12 cellular contexts compared by ENCODE assay signal in genomic region chr3:143123353-143123974, GRCh38. TPM values are rescaled to one million over a fixed set of nuclear protein-coding genes. Genes with fewer than 3 reads are reported as not detected.
DNase-seq lines count a peak whose midpoint lies in the region; ATAC-seq and TF ChIP-seq lines count a peak whose summit lies in the region.
"Had no signal": no experiment of that assay in that cellular context is flagged by ENCODE, and none has a peak within 500 bp of the region (broad histone marks: within the 10 kb centered on the region; RNA-seq: fewer than 3 reads in every experiment).

No MANE protein-coding gene starts in this region.

- peaks cover 37% of the 10 kb centered on the region for H3K4me1 Mint-ChIP-seq in activated T-helper 1 cell treated with anti-CD3 and anti-CD28 coated beads, Interleukin-12 subunit alpha, Interleukin-12 subunit beta, Interleukin-2, Interleukin-4 antibody, amounts not matched to agents 30 ng/mL and 10 ng/mL and 1 ng/mL, durations not matched to agents 14 hours and 24 hours and 36 hours (ENCODE audit: low read depth)
- peaks cover 53% of the 10 kb centered on the region for H3K4me1 Mint-ChIP-seq in nephron progenitor cell

- no peaks in the 10 kb centered on the region for H3K9me3 Mint-ChIP-seq in activated T-helper 1 cell treated with anti-CD3 and anti-CD28 coated beads, Interleukin-12 subunit alpha, Interleukin-12 subunit beta, Interleukin-2, Interleukin-4 antibody, amounts not matched to agents 30 ng/mL and 10 ng/mL and 1 ng/mL, durations not matched to agents 14 hours and 24 hours and 36 hours
- H3K9me3 Mint-ChIP-seq in nephron progenitor cell, result no peaks in the 10 kb centered on the region
- H3K9me3 Mint-ChIP-seq: neural crest cell had no signal

- ATAC-seq in HG02798 (IDR thresholded peaks at IDR 0.05; ENCODE audit: poor library complexity, unreplicated experiment), result peak; percentile 28

- TF ChIP-seq CTCF in GM12875 (IDR thresholded peaks at IDR 0.05; ENCODE audit: borderline replicate concordance, insufficient read depth, low read depth, low read length) (no peak), nephron progenitor cell (IDR thresholded peaks at IDR 0.05) (no peak)

- H3K27me3 Mint-ChIP-seq in activated T-helper 1 cell treated with anti-CD3 and anti-CD28 coated beads, Interleukin-12 subunit alpha, Interleukin-12 subunit beta, Interleukin-2, Interleukin-4 antibody, amounts not matched to agents 30 ng/mL and 10 ng/mL and 1 ng/mL, durations not matched to agents 14 hours and 24 hours and 36 hours (ENCODE audit: insufficient read depth), result peaks cover 5% of the 10 kb centered on the region
- H3K27me3 Mint-ChIP-seq in nephron progenitor cell (ENCODE audit: low read depth, poor library complexity), result peaks cover 12% of the 10 kb centered on the region

- no peak for DNase-seq in activated T-helper 1 cell treated with anti-CD3 and anti-CD28 coated beads, Interleukin-12 subunit alpha, Interleukin-12 subunit beta, Interleukin-2, Interleukin-4 antibody, amounts not matched to agents 30 ng/mL and 10 ng/mL and 1 ng/mL, durations not matched to agents 14 hours and 24 hours and 36 hours (ENCODE audit: low spot score)
- no peak for DNase-seq in nephron progenitor cell
- no peak for DNase-seq in COLO829 (ENCODE audit: low spot score)
- DNase-seq in DMS114 treated with DMSO at 0.1 percent for 48 hours (lab: John Stamatoyannopoulos, UW; ENCODE audit: unreplicated experiment), result no peak
- no peak for DNase-seq in NCI-H2081 treated with DMSO at 0.1 percent for 48 hours (lab: John Stamatoyannopoulos, UW)
- no peak for DNase-seq in HK-2 (ENCODE audit: unreplicated experiment)
- DNase-seq: activated naive CD4-positive, alpha-beta T cell; effector CD8-positive, alpha-beta T cell had no signal

- no peak overlapping the region for H3K27ac Mint-ChIP-seq in activated T-helper 1 cell treated with anti-CD3 and anti-CD28 coated beads, Interleukin-12 subunit alpha, Interleukin-12 subunit beta, Interleukin-2, Interleukin-4 antibody, amounts not matched to agents 30 ng/mL and 10 ng/mL and 1 ng/mL, durations not matched to agents 14 hours and 24 hours and 36 hours
- no peak overlapping the region for H3K27ac Mint-ChIP-seq in nephron progenitor cell

- H3K36me3 Mint-ChIP-seq in activated T-helper 1 cell treated with anti-CD3 and anti-CD28 coated beads, Interleukin-12 subunit alpha, Interleukin-12 subunit beta, Interleukin-2, Interleukin-4 antibody, amounts not matched to agents 30 ng/mL and 10 ng/mL and 1 ng/mL, durations not matched to agents 14 hours and 24 hours and 36 hours (ENCODE audit: low read depth), result peaks cover 4% of the 10 kb centered on the region
- H3K36me3 Mint-ChIP-seq in nephron progenitor cell (ENCODE audit: low read depth), result peaks cover 37% of the 10 kb centered on the region

- H3K4me3 ChIP-seq in GM12875 (ENCODE audit: low read depth, low read length), result peak overlapping the region; percentile 27
- H3K4me3 ChIP-seq: thoracic aorta had no signal

- peak overlapping the region; percentile 45 for H3K4me3 Mint-ChIP-seq in activated T-helper 1 cell treated with anti-CD3 and anti-CD28 coated beads, Interleukin-12 subunit alpha, Interleukin-12 subunit beta, Interleukin-2, Interleukin-4 antibody, amounts not matched to agents 30 ng/mL and 10 ng/mL and 1 ng/mL, durations not matched to agents 14 hours and 24 hours and 36 hours
- H3K4me3 Mint-ChIP-seq in nephron progenitor cell, result peak overlapping the region; percentile 58

- intact Hi-C loops in activated T-helper 1 cell treated with anti-CD3 and anti-CD28 coated beads, Interleukin-12 subunit alpha, Interleukin-12 subunit beta, Interleukin-2, Interleukin-4 antibody, amounts not matched to agents 30 ng/mL and 10 ng/mL and 1 ng/mL, durations not matched to agents 14 hours and 24 hours and 36 hours (cut with micrococcal nuclease), result loop anchor here (1.0 to 5.0 kb wide), 6 partner anchors 84 to 676 kb away; partner anchors contain the start of gene XRN1

RNA-seq across cellular contexts. Expression of gene CHST2, which starts 3.9 kb away (rescaled TPM):
- total RNA-seq in activated T-helper 1 cell treated with anti-CD3 and anti-CD28 coated beads, Interleukin-12 subunit alpha, Interleukin-12 subunit beta, Interleukin-2, Interleukin-4 antibody, amounts not matched to agents 30 ng/mL and 10 ng/mL and 1 ng/mL, durations not matched to agents 14 hours and 24 hours and 36 hours, result 11.3 and 11.4 TPM in 2 replicates
